In the genomic region with DNA sequence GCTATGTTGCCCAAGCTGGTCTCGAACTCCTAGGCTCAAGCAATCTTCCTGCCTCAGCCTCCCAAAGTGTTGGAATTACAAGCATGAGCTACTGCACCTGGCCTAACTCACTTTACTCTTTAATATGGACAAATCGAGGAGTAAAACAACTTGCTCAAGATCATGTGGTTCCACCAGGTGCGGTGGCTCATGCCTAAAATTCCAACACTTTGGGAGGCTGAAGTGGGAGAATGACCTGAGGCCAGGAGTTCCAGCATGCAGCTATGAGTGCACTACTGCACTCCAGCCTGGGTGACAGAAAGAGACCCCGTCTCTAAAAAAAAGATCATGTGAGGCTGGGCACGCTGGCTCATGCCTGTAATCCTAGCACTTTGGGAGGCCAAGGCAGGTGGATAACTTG, we compare ENCODE assay signal across 19 cellular contexts. TPM values are rescaled to one million over a fixed set of nuclear protein-coding genes. Genes with fewer than 3 reads are reported as not detected.
A peak's percentile ranks its signal among the peaks of the same experiment; 100 is the strongest.
DNase-seq lines count a peak whose midpoint lies in the region; ATAC-seq and TF ChIP-seq lines count a peak whose summit lies in the region.
"Had no signal": no experiment of that assay in that cellular context is flagged by ENCODE, and none has a peak within 500 bp of the region (broad histone marks: within the 10 kb centered on the region; RNA-seq: fewer than 3 reads in every experiment).

No MANE protein-coding gene starts in this region.

- intact Hi-C loops in ascending aorta (cut with DNase I), result loop anchor here (5.0 kb wide), 1 partner anchor 42 kb away; no protein-coding TSS in a partner anchor

- peak overlapping the region; percentile 94 for H3K27ac ChIP-seq in ascending aorta
- peak overlapping the region; percentile 96 for H3K27ac ChIP-seq in thoracic aorta

- H3K27me3 Mint-ChIP-seq in HFFc6 (ENCODE audit: insufficient read depth) (no peaks in the 10 kb centered on the region; the same call in 1 of the 2 replicates), neural crest cell (ENCODE audit: low read depth) (no peaks in the 10 kb centered on the region)
- H3K27me3 Mint-ChIP-seq: CD4-positive, CD25-positive, alpha-beta regulatory T cell had no signal

- H3K27me3 ChIP-seq in ascending aorta, result no peaks in the 10 kb centered on the region
- no peaks in the 10 kb centered on the region for H3K27me3 ChIP-seq in thoracic aorta (replicated peaks; ENCODE audit: insufficient read depth)

- H3K36me3 ChIP-seq in ascending aorta (peaks cover 30 to 49% of the 10 kb centered on the region in 2 donors), thoracic aorta (peaks cover 5% of the 10 kb centered on the region)
- H3K36me3 ChIP-seq: HAP-1 had no signal

- TF ChIP-seq CTCF in HFFc6 (IDR thresholded peaks at IDR 0.05) (no peak), ascending aorta (IDR thresholded peaks at IDR 0.05) (no peak), neural crest cell (conservative IDR thresholded peaks at IDR 0.05) (no peak), thoracic aorta (IDR thresholded peaks at IDR 0.05) (no peak)

- no peaks in the 10 kb centered on the region for H3K9me3 Mint-ChIP-seq in HFFc6
- no peaks in the 10 kb centered on the region for H3K9me3 Mint-ChIP-seq in neural crest cell

- no peak for DNase-seq in HFFc6
- DNase-seq in ascending aorta (ENCODE audit: low spot score in 2 of 2), result no peak
- DNase-seq in neural crest cell (ENCODE audit: low read depth, low spot score), result no peak
- no peak for DNase-seq in thoracic aorta (ENCODE audit: low spot score)
- no peak for DNase-seq in COR-L47 (lab: John Stamatoyannopoulos, UW)
- DNase-seq: CD4-positive, CD25-positive, alpha-beta regulatory T cell; DMS79; Karpas-422; MV-4-11; NCI-H1417; NCI-H187; NCI-H446; NCI-H526; OCI-M1 had no signal

- peak overlapping the region in 1 of 2 donors; percentile 91 for H3K4me3 ChIP-seq in ascending aorta
- no peak overlapping the region for H3K4me3 ChIP-seq in thoracic aorta
- H3K4me3 ChIP-seq: GM12878, HAP-1 had no signal

- H3K36me3 Mint-ChIP-seq in HFFc6 (ENCODE audit: low read depth), result peaks cover 9% of the 10 kb centered on the region; the same call in 1 of the 2 replicates
- H3K36me3 Mint-ChIP-seq in neural crest cell (ENCODE audit: low read depth), result no peaks in the 10 kb centered on the region
- H3K36me3 Mint-ChIP-seq: CD4-positive, CD25-positive, alpha-beta regulatory T cell had no signal

- H3K4me1 ChIP-seq in ascending aorta (peaks cover 0 to 18% of the 10 kb centered on the region in 2 donors), thoracic aorta (ENCODE audit: control insufficient read depth in 1 of 2, low read depth in 2 of 2) (peaks cover 11 to 25% of the 10 kb centered on the region in 2 donors)

- H3K4me1 Mint-ChIP-seq in HFFc6 (ENCODE audit: low read depth) (peaks cover 41% of the 10 kb centered on the region), neural crest cell (peaks cover 18% of the 10 kb centered on the region)

- H3K27ac Mint-ChIP-seq in HFFc6, result 0 out of 2 replicates have a peak overlapping the region, but pooled peaks have one; percentile 96
- no peak overlapping the region for H3K27ac Mint-ChIP-seq in neural crest cell (ENCODE audit: unreplicated experiment)
- H3K27ac Mint-ChIP-seq: CD4-positive, CD25-positive, alpha-beta regulatory T cell had no signal

- ATAC-seq in thoracic aorta (ENCODE audit: insufficient number of reproducible peaks, low FRiP score, low read depth) (no peak), HG02759 (IDR thresholded peaks at IDR 0.05; ENCODE audit: unreplicated experiment) (no peak), GM21360 (IDR thresholded peaks at IDR 0.05; ENCODE audit: unreplicated experiment) (no peak)
- ATAC-seq: GM12878, Right ventricle myocardium inferior had no signal

- H3K9me3 ChIP-seq in ascending aorta (no peaks in the 10 kb centered on the region), thoracic aorta (no peaks in the 10 kb centered on the region)
- H3K9me3 ChIP-seq: HAP-1 had no signal

- no peak overlapping the region for H3K4me3 Mint-ChIP-seq in HFFc6
- peak overlapping the region; percentile 51 for H3K4me3 Mint-ChIP-seq in neural crest cell
- H3K4me3 Mint-ChIP-seq: CD4-positive, CD25-positive, alpha-beta regulatory T cell had no signal

RNA-seq across cellular contexts. Expression of a gene that starts 2.0 kb away (rescaled TPM):
- 10 to 100 TPM in 4 of 6 experiments, 1 to 10 TPM in 2; 9.6 to 16.0 (median 12.7) TPM for total RNA-seq in HFFc6 (2021; fragmentation: NEBNext Ultra II Directional; extraction: Animal tissue kit (Norgen Biotek cat#: 25700))
- 11.7 TPM for total RNA-seq in ascending aorta
- total RNA-seq in neural crest cell, result 18.8 and 19.1 TPM in 2 replicates
- 10 to 100 TPM; 44.2 to 44.5 TPM for total RNA-seq in thoracic aorta

RNA-seq across cellular contexts. Expression of a gene that starts 45.0 kb away (rescaled TPM):
- total RNA-seq in HFFc6 (2021; fragmentation: NEBNext Ultra II Directional; extraction: Animal tissue kit (Norgen Biotek cat#: 25700)), result 10 to 100 TPM; 71.6 to 91.6 (median 81.3) TPM
- total RNA-seq in ascending aorta (20.3 TPM), neural crest cell (113 and 119 TPM in 2 replicates), thoracic aorta (10 to 100 TPM; 31.8 to 61.3 TPM)
